Comparison of ENCODE assay signal across 18 cellular contexts in genomic region chr11:66008095-66008467, GRCh38. TPM values are rescaled to one million over a fixed set of nuclear protein-coding genes. Genes with fewer than 3 reads are reported as not detected.
ATAC-seq and TF ChIP-seq lines count a peak whose summit lies in the region.
"Had no signal": no experiment of that assay in that cellular context is flagged by ENCODE, and none has a peak within 500 bp of the region (broad histone marks: within the 10 kb centered on the region; RNA-seq: fewer than 3 reads in every experiment).

No MANE protein-coding gene starts in this region.

- POLR2A ChIA-PET in HEK293 (lab: Yijun Ruan, JAX): interaction anchor here (1.2 to 1.4 kb wide), 2 partner anchors 149 to 150 kb away, joined by 3 to 4 read pairs; no protein-coding TSS in a partner anchor

- no peaks in the 10 kb centered on the region for H3K9me3 Mint-ChIP-seq in activated T-helper 17 cell treated with anti-CD3 and anti-CD28 coated beads, Interleukin-2, amount 50 U/mL, for 72 hours
- H3K9me3 Mint-ChIP-seq: natural killer cell had no signal

- H3K4me3 Mint-ChIP-seq in activated T-helper 17 cell treated with anti-CD3 and anti-CD28 coated beads, Interleukin-2, amount 50 U/mL, for 72 hours: no peak overlapping the region
- H3K4me3 Mint-ChIP-seq: natural killer cell had no signal

- H3K27me3 ChIP-seq in parathyroid adenoma (ENCODE audit: control insufficient read depth, insufficient read depth, low read length): no peaks in the 10 kb centered on the region

- no peak for TF ChIP-seq CTCF in HEK293 (tag by site-specific recombination; IDR thresholded peaks at IDR 0.05)
- no peak for TF ChIP-seq CTCF in parathyroid adenoma (IDR thresholded peaks at IDR 0.05)

- no peaks in the 10 kb centered on the region for H3K79me2 ChIP-seq in parathyroid adenoma

- H3K4me2 ChIP-seq in parathyroid adenoma (ENCODE audit: low read length): no peak overlapping the region

- H3K9me3 ChIP-seq in HEK293 (ENCODE audit: control insufficient read depth, insufficient read depth, low read depth, low read length): no peaks in the 10 kb centered on the region
- no peaks in the 10 kb centered on the region for H3K9me3 ChIP-seq in parathyroid adenoma (ENCODE audit: control insufficient read depth, low read length)
- H3K9me3 ChIP-seq: heart left ventricle, lower lobe of right lung, right atrium auricular region, upper lobe of left lung had no signal

- H3K36me3 Mint-ChIP-seq in activated T-helper 17 cell treated with anti-CD3 and anti-CD28 coated beads, Interleukin-2, amount 50 U/mL, for 72 hours (ENCODE audit: low read depth): peaks cover 29% of the 10 kb centered on the region
- H3K36me3 Mint-ChIP-seq: natural killer cell had no signal

- H3K4me1 Mint-ChIP-seq in activated T-helper 17 cell treated with anti-CD3 and anti-CD28 coated beads, Interleukin-2, amount 50 U/mL, for 72 hours: no peaks in the 10 kb centered on the region

- no peaks in the 10 kb centered on the region for H3K4me1 ChIP-seq in HEK293 (ENCODE audit: control insufficient read depth, insufficient read depth, low read length)
- H3K4me1 ChIP-seq in parathyroid adenoma: peaks cover 3% of the 10 kb centered on the region

- peak overlapping the region; percentile 80 for H2AFZ ChIP-seq in parathyroid adenoma

- H3K4me3 ChIP-seq in HEK293 (ENCODE audit: low read depth, low read length) (no peak overlapping the region), parathyroid adenoma (ENCODE audit: low read depth, low read length) (no peak overlapping the region)
- H3K4me3 ChIP-seq: heart left ventricle, lower lobe of right lung, right atrium auricular region, upper lobe of left lung had no signal

- H3K36me3 ChIP-seq in HEK293 (ENCODE audit: control insufficient read depth in 2 of 2, insufficient read depth in 1 of 2, low read length in 2 of 2): peaks cover 0 to 31% of the 10 kb centered on the region in 2 experiments; a peak in 1 of 3 replicates
- no peaks in the 10 kb centered on the region for H3K36me3 ChIP-seq in parathyroid adenoma (ENCODE audit: control insufficient read depth, insufficient read depth, low read length)

- no peaks in the 10 kb centered on the region for H3K27me3 Mint-ChIP-seq in activated T-helper 17 cell treated with anti-CD3 and anti-CD28 coated beads, Interleukin-2, amount 50 U/mL, for 72 hours

- peak overlapping the region; percentile 33 for H3K27ac Mint-ChIP-seq in activated T-helper 17 cell treated with anti-CD3 and anti-CD28 coated beads, Interleukin-2, amount 50 U/mL, for 72 hours
- H3K27ac Mint-ChIP-seq: natural killer cell had no signal

- H3K27ac ChIP-seq in HEK293 (ENCODE audit: extremely low read depth, low read depth, low read length) (no peak overlapping the region), parathyroid adenoma (peak overlapping the region; percentile 69)
- H3K27ac ChIP-seq: heart left ventricle, lower lobe of right lung, right atrium auricular region had no signal

- H3K9ac ChIP-seq in parathyroid adenoma: no peak overlapping the region

- no peak for ATAC-seq in activated T-helper 17 cell treated with anti-CD3 and anti-CD28 coated beads, Interleukin-2, amount 50 U/mL, for 72 hours (replicated peaks)
- ATAC-seq in HG03439 (IDR thresholded peaks at IDR 0.05; ENCODE audit: unreplicated experiment) (no peak), HG03565 (IDR thresholded peaks at IDR 0.05; ENCODE audit: unreplicated experiment) (no peak)
- ATAC-seq: heart left ventricle, lower lobe of right lung, natural killer cell had no signal

- CTCF ChIA-PET in HEK293 (lab: Yijun Ruan, JAX): interaction anchor here (0.9 to 2.2 kb wide), 4 partner anchors 14 to 166 kb away, joined by 3 to 11 read pairs (median 8); no protein-coding TSS in a partner anchor

TF ChIP-seq in HEK293, 187 proteins besides CTCF, POLR2A, EP300 and RAD21:
- TF ChIP-seq KLF10 (tag by site-specific recombination; IDR thresholded peaks at IDR 0.05): no peak
- no peak for TF ChIP-seq ZNF629 (tag by site-specific recombination; IDR thresholded peaks at IDR 0.05)
- TF ChIP-seq ZNF610 (tag by site-specific recombination; IDR thresholded peaks at IDR 0.05; ENCODE audit: borderline replicate concordance): no peak
- TF ChIP-seq ZNF768 (tag by site-specific recombination; IDR thresholded peaks at IDR 0.05): peak; percentile 86
- no peak for TF ChIP-seq KLF9 (tag by site-specific recombination; IDR thresholded peaks at IDR 0.05; ENCODE audit: low read depth)
- TF ChIP-seq KLF16 (tag by site-specific recombination; IDR thresholded peaks at IDR 0.05): no peak
- TF ChIP-seq ZNF473 (tag by site-specific recombination; IDR thresholded peaks at IDR 0.05): no peak
- no peak for TF ChIP-seq ZNF350 (tag by site-specific recombination; IDR thresholded peaks at IDR 0.05)
- 0 out of 2 replicates have a peak, but pooled peaks have one; percentile 43 for TF ChIP-seq ZNF580 (tag by site-specific recombination; IDR thresholded peaks at IDR 0.05)
- TF ChIP-seq ZNF248 (tag by site-specific recombination; IDR thresholded peaks at IDR 0.05): no peak
- no peak for TF ChIP-seq ZNF670 (tag by site-specific recombination; IDR thresholded peaks at IDR 0.05; ENCODE audit: low read depth)
- no peak for TF ChIP-seq ZBTB10 (tag by site-specific recombination; IDR thresholded peaks at IDR 0.05)
- no peak for TF ChIP-seq AEBP2 (tag by site-specific recombination; IDR thresholded peaks at IDR 0.05; ENCODE audit: borderline replicate concordance)

RNA-seq across cellular contexts. Expression of gene CST6, which starts 3.7 kb away (rescaled TPM):
- total RNA-seq in activated T-helper 17 cell treated with anti-CD3 and anti-CD28 coated beads, Interleukin-2, amount 50 U/mL, for 72 hours: under 1 TPM in 1 of 2 donors, not detected in 1; 0.37 TPM
- total RNA-seq: H7, MCF 10A, mononuclear cell, natural killer cell, osteocyte, SK-MEL-5, subcutaneous adipose tissue had no signal

RNA-seq across cellular contexts. Expression of gene BANF1, which starts 5.8 kb away (rescaled TPM):
- 100 to 1,000 TPM; 158 to 245 TPM for total RNA-seq in activated T-helper 17 cell treated with anti-CD3 and anti-CD28 coated beads, Interleukin-2, amount 50 U/mL, for 72 hours

RNA-seq across cellular contexts. Expression of gene EIF1AD, which starts 6.1 kb away (rescaled TPM):
- 10 to 100 TPM; 47.6 to 66.3 TPM for total RNA-seq in activated T-helper 17 cell treated with anti-CD3 and anti-CD28 coated beads, Interleukin-2, amount 50 U/mL, for 72 hours

RNA-seq across cellular contexts. Expression of gene CATSPER1, which starts 18.2 kb away (rescaled TPM):
- total RNA-seq in activated T-helper 17 cell treated with anti-CD3 and anti-CD28 coated beads, Interleukin-2, amount 50 U/mL, for 72 hours: 1 to 10 TPM in 1 of 2 donors, not detected in 1; 2.1 TPM
- total RNA-seq: esophagus mucosa, H7, right atrium auricular region had no signal

RNA-seq across cellular contexts. Expression of gene GAL3ST3, which starts 40.9 kb away (rescaled TPM):
- total RNA-seq in activated T-helper 17 cell treated with anti-CD3 and anti-CD28 coated beads, Interleukin-2, amount 50 U/mL, for 72 hours: under 1 TPM in 1 of 2 donors, not detected in 1; 0.45 TPM
- total RNA-seq: bronchial epithelial cell, esophagus mucosa, lower lobe of right lung, MCF 10A, mononuclear cell, natural killer cell, SK-MEL-5 had no signal
